In the genomic region with DNA sequence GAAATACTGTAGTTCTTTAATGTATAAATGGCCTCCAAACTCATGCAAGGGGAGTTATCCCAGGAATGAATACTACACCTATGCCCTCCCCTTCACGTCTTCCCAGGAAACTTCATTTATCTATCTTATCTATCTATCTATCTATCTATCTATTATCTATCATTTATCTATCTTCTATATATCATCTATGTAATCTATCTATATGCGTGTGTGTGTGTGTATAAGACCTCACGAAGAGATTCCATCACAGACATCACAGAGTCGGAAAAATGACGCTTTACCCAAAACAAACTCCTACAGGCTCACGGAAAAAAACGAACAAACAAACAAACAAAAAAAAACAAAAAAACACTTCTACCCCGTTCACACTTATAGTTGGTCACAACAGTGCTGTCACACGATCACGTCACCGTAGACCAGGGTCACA, we compare ENCODE assay signal across 8 cellular contexts. TPM values are rescaled to one million over a fixed set of nuclear protein-coding genes. Genes with fewer than 3 reads are reported as not detected.
DNase-seq lines count a peak whose midpoint lies in the region; ATAC-seq and TF ChIP-seq lines count a peak whose summit lies in the region.

No MANE protein-coding gene starts in this region.

- H3K27ac ChIP-seq in left lung = peak overlapping the region; percentile 78 to 84
- peak overlapping the region; percentile 1 for H3K27ac ChIP-seq in temporal lobe (ENCODE audit: low read depth, low read length)

- peak overlapping the region; percentile 92 for H3K9ac ChIP-seq in adipocyte (ENCODE audit: low read length)

- intact Hi-C loops in left lung (cut with DNase I) = no loop called here

- H3K4me1 ChIP-seq in adipocyte (ENCODE audit: control insufficient read depth, insufficient read depth, low read length) (peaks cover 18% of the 10 kb centered on the region), left lung (peaks cover 4 to 18% of the 10 kb centered on the region in 2 donors)

- H3K27me3 ChIP-seq in adipocyte (replicated peaks; ENCODE audit: control insufficient read depth, insufficient read depth, low read length) = no peaks in the 10 kb centered on the region
- no peaks in the 10 kb centered on the region for H3K27me3 ChIP-seq in left lung

- peaks cover 24% of the 10 kb centered on the region for H3K4me1 Mint-ChIP-seq in T-helper 1 cell treated with Interleukin-12 subunit alpha and Interleukin-12 subunit beta and Interleukin-4 antibody, amounts not matched to agents 30 μg/mL and 1 μg/mL, for 36 hours (ENCODE audit: low read depth)

- peak overlapping the region; percentile 98 for H3K27ac Mint-ChIP-seq in T-helper 1 cell treated with Interleukin-12 subunit alpha and Interleukin-12 subunit beta and Interleukin-4 antibody, amounts not matched to agents 30 μg/mL and 1 μg/mL, for 36 hours

- ATAC-seq in left lung = no peak

- H3K9me3 ChIP-seq in adipocyte (ENCODE audit: control insufficient read depth, low read length) (peaks cover 20% of the 10 kb centered on the region), left lung (peaks cover 0 to 50% of the 10 kb centered on the region in 2 donors)

- no peaks in the 10 kb centered on the region for H3K27me3 Mint-ChIP-seq in T-helper 1 cell treated with Interleukin-12 subunit alpha and Interleukin-12 subunit beta and Interleukin-4 antibody, amounts not matched to agents 30 μg/mL and 1 μg/mL, for 36 hours (ENCODE audit: low read depth)

- peak overlapping the region; percentile 94 for H3K4me3 Mint-ChIP-seq in T-helper 1 cell treated with Interleukin-12 subunit alpha and Interleukin-12 subunit beta and Interleukin-4 antibody, amounts not matched to agents 30 μg/mL and 1 μg/mL, for 36 hours

- H3K36me3 Mint-ChIP-seq in T-helper 1 cell treated with Interleukin-12 subunit alpha and Interleukin-12 subunit beta and Interleukin-4 antibody, amounts not matched to agents 30 μg/mL and 1 μg/mL, for 36 hours (ENCODE audit: low read depth) = peaks cover 76% of the 10 kb centered on the region

- DNase-seq in T-helper 1 cell = no peak
- no peak for DNase-seq in adipocyte (ENCODE audit: low read depth)
- no peak for DNase-seq in left lung
- DNase-seq in A172 (ENCODE audit: low spot score) = no peak
- no peak for DNase-seq in ecto neural progenitor cell (ENCODE audit: low spot score)
- no peak for DNase-seq in RKO (ENCODE audit: low spot score)

- peaks cover 34% of the 10 kb centered on the region for H3K36me3 ChIP-seq in adipocyte (ENCODE audit: control insufficient read depth, insufficient read depth, low read length, severe bottlenecking)
- H3K36me3 ChIP-seq in left lung = peaks cover 0 to 54% of the 10 kb centered on the region in 2 donors

- H3K9me3 Mint-ChIP-seq in T-helper 1 cell treated with Interleukin-12 subunit alpha and Interleukin-12 subunit beta and Interleukin-4 antibody, amounts not matched to agents 30 μg/mL and 1 μg/mL, for 36 hours = peaks cover 41% of the 10 kb centered on the region

- no peak for TF ChIP-seq CTCF in left lung (IDR thresholded peaks at IDR 0.05)

- H3K4me3 ChIP-seq in adipocyte (ENCODE audit: low read length) = peak overlapping the region; percentile 97
- H3K4me3 ChIP-seq in left lung = peak overlapping the region; percentile 87

RNA-seq across cellular contexts. Expression of a gene that starts 0.5 kb away (rescaled TPM):
- total RNA-seq in left lung (10 to 100 TPM in 1 of 2 donors, 1 to 10 TPM in 1; 8.1 to 10.3 TPM), temporal lobe (40.8 TPM)
- total RNA-seq in A172 (2014; rRNA removed; shearing (Covaris generic)) = 6.8 and 7.7 TPM in 2 replicates

RNA-seq across cellular contexts. Expression of a gene that starts 32.5 kb away (rescaled TPM):
- 1 to 10 TPM; 3.4 to 3.5 TPM for total RNA-seq in left lung
- 69.3 TPM for total RNA-seq in temporal lobe
- 5.1 and 10.0 TPM in 2 replicates for total RNA-seq in A172 (2014; rRNA removed; shearing (Covaris generic))

RNA-seq across cellular contexts. Expression of a gene that starts 44.5 kb away (rescaled TPM):
- total RNA-seq in left lung (10 to 100 TPM in 1 of 2 donors, 1 to 10 TPM in 1; 8.5 to 14.4 TPM), temporal lobe (31.0 TPM)
- total RNA-seq in A172 (2014; rRNA removed; shearing (Covaris generic)) = 18.6 and 22.5 TPM in 2 replicates
